In genomic region chr5:142827934-142828576, GRCh38 we compare ENCODE assay signal across 15 cellular contexts. TPM values are rescaled to one million over a fixed set of nuclear protein-coding genes. Genes with fewer than 3 reads are reported as not detected.
DNase-seq lines count a peak whose midpoint lies in the region; ATAC-seq and TF ChIP-seq lines count a peak whose summit lies in the region.
"Had no signal": no experiment of that assay in that cellular context is flagged by ENCODE, and none has a peak within 500 bp of the region (broad histone marks: within the 10 kb centered on the region; RNA-seq: fewer than 3 reads in every experiment).

No MANE protein-coding gene starts in this region.

- intact Hi-C loops in Right ventricle myocardium superior (cut with DNase I) = no loop called here
- intact Hi-C loops in Panc1 (cut with micrococcal nuclease; ENCODE audit: unreplicated experiment) = no loop called here

- BruUV-seq in Panc1 (replicated peaks; lab: Mats Ljungman, UMichigan) = no TSS peak

- in situ Hi-C loops in Panc1 (cut with HindIII; ENCODE audit: low pct_unique_long_range_greater_than_20kb, low sequenced_read_pairs) = no loop called here

- H3K4me3 ChIP-seq in right atrium auricular region = no peak overlapping the region
- 0 out of 4 replicates have a peak overlapping the region, but pooled peaks of 1 of the 2 experiments have one; percentile 71 for H3K4me3 ChIP-seq in Panc1 (ENCODE audit: low read depth in 2 of 2, low read length in 2 of 2)
- no peak overlapping the region for H3K4me3 ChIP-seq in fibroblast of mammary gland (ENCODE audit: control insufficient read depth, low read depth, low read length)

- ATAC-seq in Right ventricle myocardium superior (ENCODE audit: poor library complexity) (no peak), Panc1 (no peak), GM21723 (IDR thresholded peaks at IDR 0.05; ENCODE audit: unreplicated experiment) (no peak), HG02884 (IDR thresholded peaks at IDR 0.05; ENCODE audit: unreplicated experiment) (no peak)

- no peaks in the 10 kb centered on the region for H3K36me3 ChIP-seq in right atrium auricular region
- H3K36me3 ChIP-seq in Panc1 (ENCODE audit: control insufficient read depth, insufficient read depth, low read length) = no peaks in the 10 kb centered on the region

- no peak for TF ChIP-seq CTCF in right atrium auricular region (IDR thresholded peaks at IDR 0.05)
- TF ChIP-seq CTCF in Panc1 (IDR thresholded peaks at IDR 0.05) = no peak
- TF ChIP-seq CTCF in fibroblast of mammary gland (conservative IDR thresholded peaks at IDR 0.05; ENCODE audit: control insufficient read depth, insufficient read depth, low read depth, low read length) = no peak

- no peaks in the 10 kb centered on the region for H3K27me3 ChIP-seq in right atrium auricular region
- no peaks in the 10 kb centered on the region for H3K27me3 ChIP-seq in Panc1 (ENCODE audit: control insufficient read depth, insufficient read depth, low read length)

- DNase-seq in right atrium auricular region (ENCODE audit: low spot score) (no peak), Right ventricle myocardium superior (no peak), Panc1 (ENCODE audit: low read depth, low spot score) (no peak), fibroblast of mammary gland (ENCODE audit: low read depth) (peak; percentile 59), HK-2 (ENCODE audit: unreplicated experiment) (no peak), HuH-7 (ENCODE audit: low spot score) (no peak)
- DNase-seq: activated CD4-positive, alpha-beta T cell treated with anti-CD3 and anti-CD28 coated beads for 4 hours; DMS79; GOT3; mesendoderm; NCI-H1048; NCI-H82 had no signal

- H3K9me3 ChIP-seq in right atrium auricular region (no peaks in the 10 kb centered on the region), Panc1 (ENCODE audit: control insufficient read depth, insufficient read depth, low read depth, low read length) (no peaks in the 10 kb centered on the region)

- peak overlapping the region; percentile 58 to 77 for H3K27ac ChIP-seq in right atrium auricular region
- peak overlapping the region; percentile 99 for H3K27ac ChIP-seq in Panc1 (ENCODE audit: low read length)
- H3K27ac ChIP-seq: parathyroid adenoma had no signal

- H3K4me1 ChIP-seq in right atrium auricular region (peaks cover 4 to 92% of the 10 kb centered on the region in 2 donors), Panc1 (ENCODE audit: control insufficient read depth, insufficient read depth, low read length) (peaks cover 92% of the 10 kb centered on the region)

- POLR2A ChIA-PET in Panc1 (lab: Charles Lee) = no interaction called here

- CTCF ChIA-PET in Panc1 (lab: Charles Lee) = no interaction called here

RNA-seq across cellular contexts. Expression of gene ARHGAP26, which starts 57.9 kb away (rescaled TPM):
- total RNA-seq in right atrium auricular region (10 to 100 TPM; 29.8 to 31.6 TPM), Right ventricle myocardium superior (32.5 TPM), Panc1 (2021; ENCODE audit: unreplicated experiment) (65.5 TPM)
- polyA plus RNA-seq in Panc1 (2012; ENCODE audit: insufficient read length) = 24.0 TPM
